Comparison of ENCODE assay signal across 28 cellular contexts in genomic region chr3:189983612-189984011, GRCh38.
"Had no signal": no experiment of that assay in that cellular context is flagged by ENCODE, and none has a peak within 500 bp of the region (broad histone marks: within the 10 kb centered on the region; RNA-seq: fewer than 3 reads in every experiment).

No MANE protein-coding gene starts in this region.

- H3K27me3 ChIP-seq: left lung, pancreas, suprapubic skin, tibial nerve, uterus had no signal

- H3K27ac Mint-ChIP-seq: naive thymus-derived CD8-positive, alpha-beta T cell; stimulated activated effector memory CD8-positive, alpha-beta T cell treated with anti-CD3 and anti-CD28 coated beads, Interleukin-12 subunit alpha, Interleukin-12 subunit beta, amount 100 ng/mL, for 72 hours; stimulated activated naive CD8-positive, alpha-beta T cell treated with anti-CD3 and anti-CD28 coated beads, Interleukin-15, Interleukin-2, amounts not matched to agents 100 ng/mL and 50 ng/mL, for 24 hours; type B pancreatic cell had no signal

- H3K4me3 ChIP-seq: left lung, lower lobe of right lung, prostate gland, skin epidermis, spleen, suprapubic skin, thoracic aorta, tibial nerve, uterus had no signal

- H3K36me3 ChIP-seq: left lung, lower lobe of right lung, pancreas, prostate gland, suprapubic skin, thoracic aorta, tibial nerve, uterus had no signal

- H3K4me1 ChIP-seq: lower lobe of right lung, uterus had no signal

- ATAC-seq: left colon; left lung; lower lobe of right lung; naive thymus-derived CD8-positive, alpha-beta T cell; pancreas; right cardiac atrium; sciatic nerve; stimulated activated effector memory CD8-positive, alpha-beta T cell treated with anti-CD3 and anti-CD28 coated beads, Interleukin-12 subunit alpha, Interleukin-12 subunit beta, amount 100 ng/mL, for 72 hours had no signal

- H3K4me3 Mint-ChIP-seq: naive thymus-derived CD8-positive, alpha-beta T cell; nephron; neural crest cell; stimulated activated effector memory CD8-positive, alpha-beta T cell treated with anti-CD3 and anti-CD28 coated beads, Interleukin-12 subunit alpha, Interleukin-12 subunit beta, amount 100 ng/mL, for 72 hours; stimulated activated naive CD8-positive, alpha-beta T cell treated with anti-CD3 and anti-CD28 coated beads, Interleukin-15, Interleukin-2, amounts not matched to agents 100 ng/mL and 50 ng/mL, for 24 hours; type B pancreatic cell had no signal

- H3K4me1 Mint-ChIP-seq: naive thymus-derived CD8-positive, alpha-beta T cell; neural crest cell; stimulated activated effector memory CD8-positive, alpha-beta T cell treated with anti-CD3 and anti-CD28 coated beads, Interleukin-12 subunit alpha, Interleukin-12 subunit beta, amount 100 ng/mL, for 72 hours had no signal

- H3K36me3 Mint-ChIP-seq: naive thymus-derived CD8-positive, alpha-beta T cell; stimulated activated effector memory CD8-positive, alpha-beta T cell treated with anti-CD3 and anti-CD28 coated beads, Interleukin-12 subunit alpha, Interleukin-12 subunit beta, amount 100 ng/mL, for 72 hours had no signal

- DNase-seq: hippocampal formation; kidney; left colon; left lung; lower lobe of right lung; mammary epithelial cell; mesenchymal stem cell; naive thymus-derived CD8-positive, alpha-beta T cell; nucleus accumbens; pancreas; posterior cingulate gyrus; retina; right cardiac atrium; spleen; stimulated activated CD4-positive, alpha-beta T cell treated with anti-CD3 and anti-CD28 coated beads, Interleukin-4, amount 100 ng/mL, for 24 hours; stimulated activated naive CD4-positive, alpha-beta T cell; uterus had no signal

- H3K27ac ChIP-seq: left lung, lower lobe of right lung, pancreas, prostate gland, skin epidermis, suprapubic skin, thoracic aorta had no signal

- H3K9me3 Mint-ChIP-seq: naive thymus-derived CD8-positive, alpha-beta T cell; nephron; neural crest cell; stimulated activated effector memory CD8-positive, alpha-beta T cell treated with anti-CD3 and anti-CD28 coated beads, Interleukin-12 subunit alpha, Interleukin-12 subunit beta, amount 100 ng/mL, for 72 hours; stimulated activated naive CD8-positive, alpha-beta T cell treated with anti-CD3 and anti-CD28 coated beads, Interleukin-15, Interleukin-2, amounts not matched to agents 100 ng/mL and 50 ng/mL, for 24 hours; type B pancreatic cell had no signal

- H3K27me3 Mint-ChIP-seq: type B pancreatic cell had no signal

- H3K9me3 ChIP-seq: left lung, lower lobe of right lung, pancreas, prostate gland, spleen, suprapubic skin, thoracic aorta, tibial nerve, uterus had no signal
